8 cellular contexts compared by ENCODE assay signal in the genomic region with DNA sequence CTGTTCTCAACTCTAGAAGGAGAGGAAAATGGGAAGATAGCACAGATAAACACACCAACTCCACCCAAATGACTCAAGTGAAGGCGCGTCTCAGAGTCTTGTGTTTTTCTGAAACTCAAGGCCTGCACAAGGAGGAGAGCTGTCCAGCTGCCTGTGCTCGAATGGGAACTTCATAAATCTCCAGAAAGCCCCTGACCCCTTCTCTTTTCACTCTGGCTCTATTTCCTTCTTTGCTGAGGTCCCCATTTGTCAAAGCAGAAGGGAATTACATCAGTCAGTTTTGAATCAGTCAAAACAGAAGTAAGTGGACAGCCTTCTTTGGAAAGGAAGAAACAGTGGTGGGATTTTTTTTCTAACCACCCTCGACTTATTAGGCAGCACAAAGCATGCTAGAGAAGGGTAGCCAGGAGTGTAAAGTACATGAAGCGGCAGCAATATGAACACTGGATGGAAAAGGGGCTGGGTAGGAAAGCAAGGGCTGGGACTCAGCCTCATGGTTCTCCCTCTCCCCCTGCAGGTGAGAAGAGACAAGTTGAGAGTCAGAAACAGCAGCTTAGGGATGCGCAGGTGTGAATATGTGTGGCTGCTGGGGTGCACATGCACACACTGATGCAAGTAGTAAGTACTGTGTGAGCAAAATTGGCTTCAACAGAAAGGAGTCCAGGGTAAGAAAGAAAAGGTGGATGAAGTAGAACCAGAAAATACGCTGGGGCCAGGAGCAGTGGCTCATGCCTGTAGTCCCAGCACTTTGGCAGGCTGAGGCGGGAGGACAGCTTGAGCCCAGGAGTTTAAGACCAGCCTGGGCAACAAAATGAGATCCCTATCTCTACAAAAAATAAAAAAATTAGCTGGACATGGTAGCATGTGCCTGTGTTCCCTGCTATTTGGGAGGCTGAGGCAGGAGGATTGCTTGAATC. TPM values are rescaled to one million over a fixed set of nuclear protein-coding genes. Genes with fewer than 3 reads are reported as not detected.
A peak's percentile ranks its signal among the peaks of the same experiment; 100 is the strongest.
DNase-seq lines count a peak whose midpoint lies in the region; ATAC-seq and TF ChIP-seq lines count a peak whose summit lies in the region.

No MANE protein-coding gene starts in this region.

- H3K4me3 ChIP-seq in smooth muscle cell: no peak overlapping the region
- H3K4me3 ChIP-seq in psoas muscle: no peak overlapping the region

- H3K9me3 ChIP-seq in smooth muscle cell (replicated peaks; ENCODE audit: low read depth): no peaks in the 10 kb centered on the region
- H3K9me3 ChIP-seq in psoas muscle: no peaks in the 10 kb centered on the region

- TF ChIP-seq POLR2A in erythroblast (IDR thresholded peaks at IDR 0.05; ENCODE audit: low read length): no peak

- no peak overlapping the region for H2AFZ ChIP-seq in smooth muscle cell (ENCODE audit: low read depth)

- H3K27ac ChIP-seq in smooth muscle cell (ENCODE audit: low read depth) (peak overlapping the region; percentile 42), psoas muscle (no peak overlapping the region)

- intact Hi-C loops in psoas muscle (cut with DNase I): loop anchor here in 1 of 2 donors (2.0 kb wide), 1 partner anchor 42 kb away; no protein-coding TSS in a partner anchor

- H3F3A ChIP-seq in smooth muscle cell (ENCODE audit: low read depth): no peaks in the 10 kb centered on the region

- peaks cover 4% of the 10 kb centered on the region for H3K4me1 ChIP-seq in smooth muscle cell (ENCODE audit: low read depth)
- peaks cover 12% of the 10 kb centered on the region for H3K4me1 ChIP-seq in psoas muscle

- H4K20me1 ChIP-seq in smooth muscle cell (ENCODE audit: low read depth): no peaks in the 10 kb centered on the region

- 62% methylated on average over 8 of the region's 8 CpGs for WGBS in smooth muscle cell (ENCODE audit: low lambda C conversion rate)
- 75 to 85% (median 77%) methylated on average over 8 of the region's 8 CpGs for WGBS in psoas muscle, 3 donors

- H3K4me2 ChIP-seq in smooth muscle cell: no peak overlapping the region

- H3K36me3 ChIP-seq in smooth muscle cell (ENCODE audit: low read depth): no peaks in the 10 kb centered on the region
- H3K36me3 ChIP-seq in psoas muscle (ENCODE audit: insufficient read depth in 1 of 2, low read depth in 1 of 2): no peaks in the 10 kb centered on the region

- H3K27me3 ChIP-seq in smooth muscle cell (ENCODE audit: low read depth) (no peaks in the 10 kb centered on the region), psoas muscle (ENCODE audit: insufficient read depth in 3 of 3, low read length in 2 of 3) (no peaks in the 10 kb centered on the region)

- TF ChIP-seq CTCF in smooth muscle cell (IDR thresholded peaks at IDR 0.05; ENCODE audit: borderline replicate concordance, insufficient read depth, poor library complexity, severe bottlenecking): peak; percentile 34
- TF ChIP-seq CTCF in psoas muscle (IDR thresholded peaks at IDR 0.05): no peak

- H3K79me2 ChIP-seq in smooth muscle cell (ENCODE audit: low read depth): no peaks in the 10 kb centered on the region

- DNase-seq in ELF-1 (ENCODE audit: low read depth, low spot score): peak; percentile 57
- DNase-seq in NCI-H69 (lab: John Stamatoyannopoulos, UW): peak; percentile 65
- peak; percentile 37 to 56 for DNase-seq in erythroblast (lab: John Stamatoyannopoulos, UW)
- DNase-seq in smooth muscle cell (lab: John Stamatoyannopoulos, UW; ENCODE audit: unreplicated experiment): no peak
- no peak for DNase-seq in psoas muscle

- H3K9ac ChIP-seq in smooth muscle cell (ENCODE audit: low read depth): no peak overlapping the region

- peak; percentile 60 for ATAC-seq in GM21619 (IDR thresholded peaks at IDR 0.05; ENCODE audit: unreplicated experiment)
- no peak for ATAC-seq in GM18517 (IDR thresholded peaks at IDR 0.05; ENCODE audit: unreplicated experiment)
- ATAC-seq in psoas muscle: no peak
- ATAC-seq in HG02981 (IDR thresholded peaks at IDR 0.05; ENCODE audit: unreplicated experiment): no peak

RNA-seq across cellular contexts. Expression of gene MAGEF1, which starts 36.6 kb away (rescaled TPM):
- total RNA-seq in smooth muscle cell: 37.0 and 44.8 TPM in 2 replicates
- polyA plus RNA-seq in smooth muscle cell: 52.7 and 59.8 TPM in 2 replicates
- total RNA-seq in psoas muscle: 10 to 100 TPM; 13.0 to 23.6 (median 15.9) TPM
- 10 to 100 TPM; 14.3 to 27.3 (median 27.1) TPM for polyA plus RNA-seq in psoas muscle

Comparison
In these comparisons a context has a peak if more than half of its experiments do, and no peak if none do; other contexts are left out.
1. DNase-seq: peak in ELF-1 (single experiment), NCI-H69 (single experiment) and erythroblast (2 of 2); none in smooth muscle cell (single experiment) and psoas muscle (0 of 2).